ENCODE assay signal across 8 cellular contexts in the genomic region with DNA sequence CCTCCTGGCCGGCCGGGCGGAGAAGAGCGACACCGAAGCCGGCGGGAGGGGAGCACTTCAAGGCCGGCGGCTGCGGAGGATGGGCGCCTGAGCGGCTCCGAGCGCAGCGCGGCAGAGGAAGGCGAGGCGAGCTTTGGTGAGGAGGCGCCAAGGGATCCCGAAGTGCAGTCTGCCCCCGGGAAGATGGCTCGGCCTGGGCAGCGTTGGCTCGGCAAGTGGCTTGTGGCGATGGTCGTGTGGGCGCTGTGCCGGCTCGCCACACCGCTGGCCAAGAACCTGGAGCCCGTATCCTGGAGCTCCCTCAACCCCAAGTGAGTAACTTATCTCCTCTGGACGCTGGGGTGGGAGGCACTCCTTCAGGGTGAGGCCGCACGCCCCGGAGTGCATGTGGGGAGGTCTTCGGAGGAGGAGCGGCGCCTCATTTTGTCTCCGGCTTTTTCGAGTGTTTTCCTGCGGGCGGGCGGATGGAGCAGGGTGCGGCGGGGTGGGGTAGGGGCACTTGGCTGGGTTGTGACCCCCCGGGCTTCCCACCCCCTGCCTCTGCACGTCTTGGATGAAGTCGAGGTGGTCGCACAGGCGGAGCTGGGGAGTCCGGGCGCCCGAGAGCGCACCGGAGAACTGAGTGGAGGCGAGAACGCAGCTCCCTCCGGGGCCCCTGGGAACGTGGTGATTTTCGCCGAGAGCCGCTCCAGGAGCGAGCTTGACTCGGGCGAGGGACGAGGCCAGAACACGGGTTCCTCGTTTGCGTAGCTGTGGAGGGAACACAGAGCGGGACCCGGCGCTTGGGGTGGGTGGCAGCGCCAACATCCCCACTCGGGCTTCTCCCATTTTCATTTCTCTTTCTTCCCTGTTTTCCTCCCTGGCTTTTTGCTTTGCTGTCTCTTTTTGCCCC. TPM values are rescaled to one million over a fixed set of nuclear protein-coding genes. Genes with fewer than 3 reads are reported as not detected.
DNase-seq lines count a peak whose midpoint lies in the region; ATAC-seq and TF ChIP-seq lines count a peak whose summit lies in the region.

No MANE protein-coding gene starts in this region.

- no peak overlapping the region for H3K4me2 ChIP-seq in mammary epithelial cell (ENCODE audit: insufficient read depth, low read depth, low read length)

- in situ Hi-C loops in mammary epithelial cell (cut with MboI; ENCODE audit: low sequenced_read_pairs in 2 of 2): loop anchor here (5.0 to 25.0 kb wide), 8 partner anchors 105 to 455 kb away; no protein-coding TSS in a partner anchor

- dilution Hi-C loops in mammary epithelial cell (cut with HindIII; ENCODE audit: low sequenced_read_pairs): no loop called here

- H3K27me3 ChIP-seq in mammary epithelial cell (ENCODE audit: insufficient read depth, low read length) (no peaks in the 10 kb centered on the region), left lung (peaks cover 0 to 17% of the 10 kb centered on the region in 2 donors), stomach (peaks cover 0 to 4% (median 0%) of the 10 kb centered on the region in 3 donors)

- H3K79me2 ChIP-seq in mammary epithelial cell (ENCODE audit: insufficient read depth, low read length): peaks cover 61% of the 10 kb centered on the region

- peak overlapping the region; percentile 81 for H3K27ac ChIP-seq in mammary epithelial cell (ENCODE audit: insufficient read depth, low read depth, low read length)
- H3K27ac ChIP-seq in left lung: peak overlapping the region; percentile 53 to 76
- H3K27ac ChIP-seq in stomach: peak overlapping the region; percentile 30 to 87 (median 83)

- no peaks in the 10 kb centered on the region for H3K9me3 ChIP-seq in mammary epithelial cell (replicated peaks; ENCODE audit: insufficient read depth, low read length)
- no peaks in the 10 kb centered on the region for H3K9me3 ChIP-seq in left lung
- H3K9me3 ChIP-seq in stomach: no peaks in the 10 kb centered on the region

- 38% methylated on average over 12 of the region's 74 CpGs for WGBS in mammary epithelial cell (ENCODE audit: low coverage, missing lambda C conversion rate)
- 0 to 44% (median 14%) methylated on average over 11 to 74 of the region's 74 CpGs for WGBS in stomach, 5 donors

- H3K4me3 ChIP-seq in mammary epithelial cell (replicated peaks in 1 of 3; ENCODE audit: insufficient read depth in 1 of 3, low read depth in 2 of 3, low read length in 3 of 3) (peak overlapping the region; percentile 66 to 74 (median 74)), left lung (peak overlapping the region; percentile 54 to 67), stomach (peak overlapping the region; percentile 64 to 79 (median 70))

- H3K9ac ChIP-seq in mammary epithelial cell (ENCODE audit: insufficient read depth, low read length): peak overlapping the region; percentile 89

- H3K36me3 ChIP-seq in mammary epithelial cell (ENCODE audit: insufficient read depth, low read length) (no peaks in the 10 kb centered on the region), left lung (no peaks in the 10 kb centered on the region), stomach (no peaks in the 10 kb centered on the region)

- H4K20me1 ChIP-seq in mammary epithelial cell (ENCODE audit: insufficient read depth, low read length): peaks cover 6% of the 10 kb centered on the region

- CTCF ChIA-PET in mammary epithelial cell (lab: Charles Lee; ENCODE audit: low non-redundant PET): interaction anchor here (2.3 kb wide), 1 partner anchor 231 kb away, joined by 7 read pairs; no protein-coding TSS in a partner anchor

- peak; percentile 34 for ATAC-seq in left lung

- TF ChIP-seq CTCF in mammary epithelial cell (conservative IDR thresholded peaks at IDR 0.05 in 1 of 2, IDR thresholded peaks at IDR 0.05 in 1 of 2; ENCODE audit: extremely low read depth in 1 of 2, insufficient read depth in 1 of 2, low read depth in 1 of 2, low read length in 2 of 2) (no peak), left lung (IDR thresholded peaks at IDR 0.05) (no peak), stomach (IDR thresholded peaks at IDR 0.05) (no peak)

- BruUV-seq in mammary epithelial cell (replicated peaks; lab: Mats Ljungman, UMichigan): no TSS peak

- no peak for TF ChIP-seq POLR2A in stomach (IDR thresholded peaks at IDR 0.05)

- DNase-seq in ELF-1 (ENCODE audit: low read depth, low spot score): peak; percentile 40
- peak; percentile 52 for DNase-seq in NCI-H69 (lab: John Stamatoyannopoulos, UW)
- no peak for DNase-seq in mammary epithelial cell
- no peak for DNase-seq in left lung
- DNase-seq in stomach: no peak
- no peak for DNase-seq in SIG-M5 treated with dmso at 0.1 percent for 504 hours (lab: John Stamatoyannopoulos, UW; ENCODE audit: unreplicated experiment)
- DNase-seq in NCI-H2196 (lab: John Stamatoyannopoulos, UW; ENCODE audit: unreplicated experiment): no peak
- DNase-seq in GM19240 (ENCODE audit: insufficient read length, low spot score): no peak

- no peak for TF ChIP-seq EP300 in stomach (IDR thresholded peaks at IDR 0.05)

- no peak overlapping the region for H2AFZ ChIP-seq in mammary epithelial cell (ENCODE audit: low read depth, low read length)

- intact Hi-C loops in mammary epithelial cell (cut with micrococcal nuclease): loop anchor here (2.0 to 10.0 kb wide), 3 partner anchors 13 to 665 kb away; no protein-coding TSS in a partner anchor
- intact Hi-C loops in left lung (cut with DNase I): loop anchor here (10.0 kb wide), 3 partner anchors 395 to 555 kb away; no protein-coding TSS in a partner anchor
- intact Hi-C loops in stomach (cut with DNase I; ENCODE audit: low total_unique reads): loop anchor here (5.0 to 10.0 kb wide), 5 partner anchors 62 to 555 kb away; partner anchors contain the start of gene PJA1

- H3K4me1 ChIP-seq in mammary epithelial cell (ENCODE audit: insufficient read depth, low read length) (peaks cover 12% of the 10 kb centered on the region), left lung (peaks cover 0 to 13% of the 10 kb centered on the region in 2 donors), stomach (peaks cover 0 to 55% (median 30%) of the 10 kb centered on the region in 4 donors)

RNA-seq across cellular contexts. Expression of gene EFNB1, which starts 1.0 kb away (rescaled TPM):
- total RNA-seq in mammary epithelial cell (100 to 1,000 TPM; 143 to 167 TPM), left lung (10 to 100 TPM; 34.8 to 44.3 TPM), stomach (100 to 1,000 TPM in 1 of 5 donors, 10 to 100 TPM in 3, 1 to 10 TPM in 1; 5.8 to 160 (median 26.1) TPM)
- polyA plus RNA-seq in mammary epithelial cell (121 TPM), stomach (10 to 100 TPM in 2 of 3 donors, 1 to 10 TPM in 1; 9.2 to 15.0 (median 10.1) TPM)
- polyA minus RNA-seq in mammary epithelial cell: 68.9 TPM

Comparison
In these comparisons a context has a peak if more than half of its experiments do, and no peak if none do; other contexts are left out.
1. DNase-seq: peak in ELF-1 (single experiment) and NCI-H69 (single experiment); none in mammary epithelial cell (single experiment), left lung (0 of 2), stomach (single experiment), SIG-M5 treated with dmso at 0.1 percent for 504 hours (single experiment), NCI-H2196 (single experiment) and GM19240 (single experiment).
2. Peak in every context shown above with its lines, with median percentiles within 50 percentile points of each other: H3K27ac ChIP-seq and H3K4me3 ChIP-seq.